Comparison of ENCODE assay signal across 8 cellular contexts in the genomic region with DNA sequence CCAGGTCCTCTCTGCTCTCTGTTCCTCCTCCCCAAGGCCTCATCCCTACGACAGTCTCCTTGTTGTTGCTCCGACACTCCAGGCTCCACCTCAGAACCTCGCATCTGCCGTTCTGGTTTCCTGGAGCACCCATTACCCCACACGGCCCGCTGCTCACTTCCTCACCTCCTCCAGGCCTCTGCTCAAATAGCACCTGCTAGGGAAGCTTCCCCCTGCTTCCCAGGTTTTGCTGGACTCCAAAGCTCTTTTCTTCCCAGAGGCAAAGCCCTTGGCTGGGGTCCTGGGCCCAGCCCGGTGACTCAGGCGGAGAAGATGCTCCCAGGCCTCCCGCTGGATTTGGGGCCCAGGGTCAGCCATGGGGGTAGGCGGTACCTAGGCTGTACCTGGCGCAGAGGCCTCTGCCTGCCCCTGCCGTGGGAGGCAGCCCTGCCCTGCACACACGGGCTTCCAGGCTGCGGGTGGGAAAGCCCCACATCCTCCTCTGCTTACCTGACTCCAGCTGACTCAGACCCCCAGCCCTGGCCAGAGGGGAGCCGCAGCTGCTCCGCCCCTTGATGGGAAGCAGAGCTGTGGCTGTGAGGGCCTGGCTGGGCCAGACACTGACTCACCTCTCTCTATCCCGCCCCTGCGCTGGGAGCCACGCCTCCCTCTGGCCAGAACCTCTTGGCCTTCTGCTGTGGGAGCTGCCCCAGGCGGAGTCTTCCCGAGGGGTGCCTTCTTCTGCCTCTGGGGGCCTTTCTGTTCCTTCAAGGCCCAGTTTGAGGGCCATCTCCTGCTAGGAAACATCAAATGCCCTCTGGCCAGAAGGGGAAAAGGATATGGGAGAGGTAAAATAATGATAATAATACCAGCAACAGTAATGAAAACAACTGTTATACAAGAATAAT.
DNase-seq lines count a peak whose midpoint lies in the region; ATAC-seq and TF ChIP-seq lines count a peak whose summit lies in the region.

No MANE protein-coding gene starts in this region.

- DNase-seq in activated CD8-positive, alpha-beta T cell treated with anti-CD3 and anti-CD28 coated beads for 36 hours: peak; percentile 62
- no peak for DNase-seq in activated CD8-positive, alpha-beta T cell treated with anti-CD3 and anti-CD28 coated beads, Interleukin-2, amount 10 ng/mL, durations not matched to agents 7 days and 5 days
- DNase-seq in Right ventricle myocardium inferior (ENCODE audit: missing footprints) (peak; percentile 92), retina (peak; percentile 33), NCI-H748 (lab: John Stamatoyannopoulos, UW; ENCODE audit: unreplicated experiment) (no peak), NCI-H748 treated with DMSO at 0.1 percent for 48 hours (lab: John Stamatoyannopoulos, UW) (no peak)

- intact Hi-C loops in activated CD8-positive, alpha-beta T cell treated with anti-CD3 and anti-CD28 coated beads for 36 hours (cut with micrococcal nuclease): no loop called here
- intact Hi-C loops in Right ventricle myocardium inferior (cut with DNase I): no loop called here

- TF ChIP-seq CTCF in activated CD8-positive, alpha-beta T cell treated with anti-CD3 and anti-CD28 coated beads for 36 hours (IDR thresholded peaks at IDR 0.05): no peak
- no peak for TF ChIP-seq CTCF in WI38 (IDR thresholded peaks at IDR 0.05; ENCODE audit: low read depth, low read length)

- peak; percentile 93 for ATAC-seq in activated CD8-positive, alpha-beta T cell treated with anti-CD3 and anti-CD28 coated beads for 36 hours
- no peak for ATAC-seq in activated CD8-positive, alpha-beta T cell treated with anti-CD3 and anti-CD28 coated beads, Interleukin-2, amount 10 ng/mL, durations not matched to agents 7 days and 5 days
- ATAC-seq in Right ventricle myocardium inferior (peak; percentile 94), GM19397 (IDR thresholded peaks at IDR 0.05; ENCODE audit: unreplicated experiment) (no peak)

- no peak overlapping the region for H3K4me3 Mint-ChIP-seq in activated CD8-positive, alpha-beta T cell treated with anti-CD3 and anti-CD28 coated beads for 36 hours
- no peak overlapping the region for H3K4me3 Mint-ChIP-seq in activated CD8-positive, alpha-beta T cell treated with anti-CD3 and anti-CD28 coated beads, Interleukin-2, amount 10 ng/mL, durations not matched to agents 7 days and 5 days

- H3K27me3 Mint-ChIP-seq in activated CD8-positive, alpha-beta T cell treated with anti-CD3 and anti-CD28 coated beads for 36 hours: peaks cover 20% of the 10 kb centered on the region
- H3K27me3 Mint-ChIP-seq in activated CD8-positive, alpha-beta T cell treated with anti-CD3 and anti-CD28 coated beads, Interleukin-2, amount 10 ng/mL, durations not matched to agents 7 days and 5 days (ENCODE audit: low read depth): peaks cover 24% of the 10 kb centered on the region

- H3K4me3 ChIP-seq in WI38 (ENCODE audit: low read depth, low read length): peak overlapping the region; percentile 17

- H3K4me1 Mint-ChIP-seq in activated CD8-positive, alpha-beta T cell treated with anti-CD3 and anti-CD28 coated beads for 36 hours (ENCODE audit: low read depth): peaks cover 11% of the 10 kb centered on the region
- H3K4me1 Mint-ChIP-seq in activated CD8-positive, alpha-beta T cell treated with anti-CD3 and anti-CD28 coated beads, Interleukin-2, amount 10 ng/mL, durations not matched to agents 7 days and 5 days (ENCODE audit: low read depth): peaks cover 3% of the 10 kb centered on the region

- H3K36me3 Mint-ChIP-seq in activated CD8-positive, alpha-beta T cell treated with anti-CD3 and anti-CD28 coated beads for 36 hours (ENCODE audit: low read depth): no peaks in the 10 kb centered on the region
- H3K36me3 Mint-ChIP-seq in activated CD8-positive, alpha-beta T cell treated with anti-CD3 and anti-CD28 coated beads, Interleukin-2, amount 10 ng/mL, durations not matched to agents 7 days and 5 days (ENCODE audit: low read depth): no peaks in the 10 kb centered on the region

- H3K27ac Mint-ChIP-seq in activated CD8-positive, alpha-beta T cell treated with anti-CD3 and anti-CD28 coated beads for 36 hours: no peak overlapping the region
- H3K27ac Mint-ChIP-seq in activated CD8-positive, alpha-beta T cell treated with anti-CD3 and anti-CD28 coated beads, Interleukin-2, amount 10 ng/mL, durations not matched to agents 7 days and 5 days: no peak overlapping the region

- CTCF ChIA-PET in activated CD8-positive, alpha-beta T cell treated with anti-CD3 and anti-CD28 coated beads for 36 hours (lab: Charles Lee): no interaction called here
- CTCF ChIA-PET in activated CD8-positive, alpha-beta T cell treated with anti-CD3 and anti-CD28 coated beads, Interleukin-2, amount 10 ng/mL, durations not matched to agents 7 days and 5 days (lab: Charles Lee): no interaction called here

- no peaks in the 10 kb centered on the region for H3K9me3 Mint-ChIP-seq in activated CD8-positive, alpha-beta T cell treated with anti-CD3 and anti-CD28 coated beads for 36 hours
- H3K9me3 Mint-ChIP-seq in activated CD8-positive, alpha-beta T cell treated with anti-CD3 and anti-CD28 coated beads, Interleukin-2, amount 10 ng/mL, durations not matched to agents 7 days and 5 days (ENCODE audit: insufficient read depth): no peaks in the 10 kb centered on the region

- POLR2A ChIA-PET in activated CD8-positive, alpha-beta T cell treated with anti-CD3 and anti-CD28 coated beads for 36 hours (lab: Charles Lee): interaction anchor here (0.8 kb wide), 1 partner anchor 65 kb away, joined by 3 read pairs; no protein-coding TSS in a partner anchor
- POLR2A ChIA-PET in activated CD8-positive, alpha-beta T cell treated with anti-CD3 and anti-CD28 coated beads, Interleukin-2, amount 10 ng/mL, durations not matched to agents 7 days and 5 days (lab: Charles Lee): no interaction called here

Comparison
In these comparisons a context has a peak if more than half of its experiments do, and no peak if none do; other contexts are left out.
1. ATAC-seq: peak in activated CD8-positive, alpha-beta T cell treated with anti-CD3 and anti-CD28 coated beads for 36 hours (single experiment) and Right ventricle myocardium inferior (single experiment); none in activated CD8-positive, alpha-beta T cell treated with anti-CD3 and anti-CD28 coated beads, Interleukin-2, amount 10 ng/mL, durations not matched to agents 7 days and 5 days (single experiment) and GM19397 (single experiment).
2. DNase-seq: peak in activated CD8-positive, alpha-beta T cell treated with anti-CD3 and anti-CD28 coated beads for 36 hours (single experiment), Right ventricle myocardium inferior (single experiment) and retina (single experiment); none in activated CD8-positive, alpha-beta T cell treated with anti-CD3 and anti-CD28 coated beads, Interleukin-2, amount 10 ng/mL, durations not matched to agents 7 days and 5 days (single experiment), NCI-H748 (single experiment) and NCI-H748 treated with DMSO at 0.1 percent for 48 hours (single experiment).